In the genomic region with DNA sequence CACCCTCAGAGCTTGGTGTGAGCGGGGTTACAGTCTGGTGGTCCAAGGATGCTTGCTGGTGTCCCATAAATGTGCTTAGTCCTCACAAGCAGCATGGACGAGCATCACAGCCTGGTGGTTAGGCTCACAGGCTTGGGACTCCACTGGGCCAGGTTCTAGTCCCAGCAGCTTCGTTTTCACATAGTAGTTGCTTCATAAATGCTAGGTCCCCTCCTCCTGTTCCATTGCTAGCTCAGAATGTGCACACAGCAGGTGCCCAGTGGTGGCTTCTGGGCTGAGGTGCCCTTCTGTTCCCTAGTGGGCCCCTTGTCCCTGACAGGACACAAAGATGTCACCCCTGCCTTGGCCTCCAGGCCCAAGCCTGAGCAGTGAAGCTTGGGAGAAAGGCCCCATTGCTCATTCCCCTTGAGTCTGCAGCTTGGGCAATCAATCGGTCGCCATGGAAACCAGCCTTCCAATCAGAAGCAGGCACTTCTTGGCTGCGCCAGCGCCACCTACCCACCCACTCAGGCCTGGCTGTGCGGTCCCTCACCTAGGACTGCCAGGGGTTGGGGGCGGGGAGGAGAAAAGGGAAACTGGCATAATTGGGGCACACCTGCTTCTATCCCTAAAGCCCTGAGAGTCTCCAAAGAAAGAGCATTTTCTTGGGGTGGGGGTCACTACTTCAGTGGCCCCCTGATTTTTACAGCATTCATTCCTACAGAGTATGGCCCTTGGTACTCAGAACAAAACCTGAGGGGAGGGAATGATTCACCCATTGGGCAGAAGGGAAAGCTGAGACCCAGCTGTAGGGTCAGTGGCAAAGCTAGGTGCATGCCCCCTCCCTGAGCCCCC, we compare ENCODE assay signal across 8 cellular contexts. TPM values are rescaled to one million over a fixed set of nuclear protein-coding genes. Genes with fewer than 3 reads are reported as not detected.
A peak's percentile ranks its signal among the peaks of the same experiment; 100 is the strongest.
DNase-seq lines count a peak whose midpoint lies in the region; ATAC-seq and TF ChIP-seq lines count a peak whose summit lies in the region.

No MANE protein-coding gene starts in this region.

- H3K4me3 ChIP-seq in IMR-90 (ENCODE audit: insufficient read depth, low read depth, low read length) = no peak overlapping the region
- no peak overlapping the region for H3K4me3 ChIP-seq in dorsolateral prefrontal cortex

- peak overlapping the region; percentile 40 to 83; a peak in 2 of 4 replicates for H4K8ac ChIP-seq in IMR-90 (ENCODE audit: low read depth in 2 of 2, low read length in 2 of 2)

- no peak overlapping the region for H3K23ac ChIP-seq in IMR-90 (ENCODE audit: low read depth, low read length)

- H2AK5ac ChIP-seq in IMR-90 (ENCODE audit: low read depth, low read length) = peak overlapping the region; percentile 98

- peak overlapping the region; percentile 93 for H4K91ac ChIP-seq in IMR-90 (ENCODE audit: insufficient read depth, low read depth, low read length)

- H2AFZ ChIP-seq in IMR-90 (replicated peaks; ENCODE audit: low read length, poor library complexity) = peak overlapping the region; percentile 66

- BruUV-seq in IMR-90 (replicated peaks; lab: Mats Ljungman, UMichigan) = no TSS peak

- peaks cover 12% of the 10 kb centered on the region for H3K27me3 ChIP-seq in IMR-90 (ENCODE audit: control insufficient read depth, insufficient read depth, low read length)
- H3K27me3 ChIP-seq in dorsolateral prefrontal cortex = peaks cover 0 to 62% (median 29%) of the 10 kb centered on the region in 45 donors

- ATAC-seq in IMR-90 (ENCODE audit: low read depth) = peak; percentile 44

- peak overlapping the region; percentile 6 for H2BK5ac ChIP-seq in IMR-90 (ENCODE audit: low read depth, low read length, poor library complexity, severe bottlenecking)

- WGBS in IMR-90 (ENCODE audit: extremely low coverage in 2 of 2, insufficient read length in 1 of 2), 2 experiments = 74% methylated on average over 3 of the region's 9 CpGs; no CpG with 5 or more reads in 1 of the 2 experiments

- H3K27ac ChIP-seq in IMR-90 (ENCODE audit: insufficient read depth, low read length) (no peak overlapping the region; the same call in 1 of the 2 replicates), dorsolateral prefrontal cortex (peak overlapping the region in 11 of 59 donors; percentile 1 to 71 (median 29))

- CTCF ChIA-PET in IMR-90 (lab: Yijun Ruan, JAX) = interaction anchor here (0.8 kb wide), 1 partner anchor 99 kb away, joined by 3 read pairs; no protein-coding TSS in a partner anchor

- dilution Hi-C loops in IMR-90 (cut with HindIII; ENCODE audit: low sequenced_read_pairs, unreplicated experiment) = no loop called here

- H3K36me3 ChIP-seq in IMR-90 (ENCODE audit: control insufficient read depth, insufficient read depth, low read length) = no peaks in the 10 kb centered on the region

- DNase-seq in ELR (ENCODE audit: low read depth) = peak; percentile 91
- DNase-seq in IMR-90 = peak; percentile 90
- peak; percentile 66 for DNase-seq in SHP77 treated with DMSO at 0.1 percent for 48 hours (lab: John Stamatoyannopoulos, UW)
- peak in 9 of 10 donors; percentile 43 to 90 (median 84) for DNase-seq in dorsolateral prefrontal cortex
- peak; percentile 66 for DNase-seq in occipital lobe (lab: John Stamatoyannopoulos, UW)
- no peak for DNase-seq in T-helper 9 cell
- DNase-seq in effector CD4-positive, alpha-beta T cell = no peak
- no peak for DNase-seq in epidermal melanocyte (ENCODE audit: insufficient read length, low spot score)

- in situ Hi-C loops in IMR-90 (cut with MboI; ENCODE audit: low sequenced_read_pairs) = no loop called here

- TF ChIP-seq CTCF in IMR-90 (conservative IDR thresholded peaks at IDR 0.05; ENCODE audit: low read depth, low read length) (peak; percentile 33), dorsolateral prefrontal cortex (IDR thresholded peaks at IDR 0.05 in 54 of 56, conservative IDR thresholded peaks at IDR 0.05 in 2 of 56; ENCODE audit: low read depth in 1 of 56, partially characterized antibody in 56 of 56) (peak in 4 of 56 donors; percentile 4 to 18 (median 13))

- H3K9me3 ChIP-seq in IMR-90 (ENCODE audit: control insufficient read depth, insufficient read depth, low read length) = no peaks in the 10 kb centered on the region; the same call in 1 of the 2 replicates

- no peaks in the 10 kb centered on the region for H3K79me1 ChIP-seq in IMR-90 (ENCODE audit: low read depth in 1 of 2, low read length in 2 of 2)

- H3K4me1 ChIP-seq in IMR-90 (ENCODE audit: control insufficient read depth, insufficient read depth, low read length) = peaks cover 24% of the 10 kb centered on the region

- TF ChIP-seq POLR2A in IMR-90 (IDR thresholded peaks at IDR 0.05; ENCODE audit: low read depth, low read length) = no peak

- H3K9me1 ChIP-seq in IMR-90 (ENCODE audit: insufficient read depth, low read length) = peaks cover 19% of the 10 kb centered on the region

- H4K5ac ChIP-seq in IMR-90 (ENCODE audit: low read depth, low read length) = peak overlapping the region; percentile 21; the same call in 1 of the 2 replicates

- H2BK20ac ChIP-seq in IMR-90 (ENCODE audit: low read depth, low read length) = peak overlapping the region; percentile 76

- no peak overlapping the region for H3K9ac ChIP-seq in IMR-90 (ENCODE audit: low read depth, low read length)

- H2BK120ac ChIP-seq in IMR-90 (ENCODE audit: low read depth, low read length) = peak overlapping the region; percentile 96

- H3K56ac ChIP-seq in IMR-90 (ENCODE audit: extremely low read depth, insufficient read depth, low read length) = no peak overlapping the region

- peak overlapping the region; percentile 29; the same call in 1 of the 2 replicates for H3K14ac ChIP-seq in IMR-90 (replicated peaks; ENCODE audit: low read depth, low read length)

- intact Hi-C loops in IMR-90 (cut with micrococcal nuclease) (no loop called here), dorsolateral prefrontal cortex (cut with DNase I) (no loop called here)

- H3K4ac ChIP-seq in IMR-90 (ENCODE audit: low read depth, low read length) = peak overlapping the region; percentile 92

- no peaks in the 10 kb centered on the region for H4K20me1 ChIP-seq in IMR-90 (ENCODE audit: insufficient read depth, low read length)

- no peak for TF ChIP-seq RAD21 in IMR-90 (IDR thresholded peaks at IDR 0.05; ENCODE audit: low read length)

- no peak overlapping the region for H3K4me2 ChIP-seq in IMR-90 (ENCODE audit: low read depth, low read length)

- H2AK9ac ChIP-seq in IMR-90 (replicated peaks; ENCODE audit: low read depth, low read length, poor library complexity) = peak overlapping the region; percentile 31

- H2BK15ac ChIP-seq in IMR-90 (ENCODE audit: low read depth, low read length) = peak overlapping the region; percentile 90

- H3K18ac ChIP-seq in IMR-90 (ENCODE audit: low read depth, low read length) = no peak overlapping the region

- POLR2A ChIA-PET in IMR-90 (lab: Charles Lee; ENCODE audit: unreplicated experiment) = no interaction called here

TF ChIP-seq in IMR-90, 13 proteins besides CTCF, POLR2A, EP300 and RAD21:
- TF ChIP-seq RFX5 (IDR thresholded peaks at IDR 0.05; ENCODE audit: low read depth, low read length) = no peak
- no peak for TF ChIP-seq RCOR1 (IDR thresholded peaks at IDR 0.05; ENCODE audit: insufficient replicate concordance, low read length)
- TF ChIP-seq, protein P1, sequence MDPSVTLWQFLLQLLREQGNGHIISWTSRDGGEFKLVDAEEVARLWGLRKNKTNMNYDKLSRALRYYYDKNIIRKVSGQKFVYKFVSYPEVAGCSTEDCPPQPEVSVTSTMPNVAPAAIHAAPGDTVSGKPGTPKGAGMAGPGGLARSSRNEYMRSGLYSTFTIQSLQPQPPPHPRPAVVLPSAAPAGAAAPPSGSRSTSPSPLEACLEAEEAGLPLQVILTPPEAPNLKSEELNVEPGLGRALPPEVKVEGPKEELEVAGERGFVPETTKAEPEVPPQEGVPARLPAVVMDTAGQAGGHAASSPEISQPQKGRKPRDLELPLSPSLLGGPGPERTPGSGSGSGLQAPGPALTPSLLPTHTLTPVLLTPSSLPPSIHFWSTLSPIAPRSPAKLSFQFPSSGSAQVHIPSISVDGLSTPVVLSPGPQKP (IDR thresholded peaks at IDR 0.05; ENCODE audit: borderline replicate concordance, low read depth, low read length) = no peak
- TF ChIP-seq CHD1 (IDR thresholded peaks at IDR 0.05; ENCODE audit: low read depth, low read length) = no peak
- no peak for TF ChIP-seq CEBPB (IDR thresholded peaks at IDR 0.05; ENCODE audit: low read depth, low read length)
- TF ChIP-seq MAFK (IDR thresholded peaks at IDR 0.05; ENCODE audit: low read depth, low read length) = no peak
- no peak for TF ChIP-seq MAZ (IDR thresholded peaks at IDR 0.05; ENCODE audit: borderline replicate concordance, low read depth, low read length)
- TF ChIP-seq FOS (IDR thresholded peaks at IDR 0.05; ENCODE audit: low read depth, low read length) = no peak
- no peak for TF ChIP-seq BHLHE40 (IDR thresholded peaks at IDR 0.05; ENCODE audit: low read depth, low read length)
- TF ChIP-seq, protein P2, sequence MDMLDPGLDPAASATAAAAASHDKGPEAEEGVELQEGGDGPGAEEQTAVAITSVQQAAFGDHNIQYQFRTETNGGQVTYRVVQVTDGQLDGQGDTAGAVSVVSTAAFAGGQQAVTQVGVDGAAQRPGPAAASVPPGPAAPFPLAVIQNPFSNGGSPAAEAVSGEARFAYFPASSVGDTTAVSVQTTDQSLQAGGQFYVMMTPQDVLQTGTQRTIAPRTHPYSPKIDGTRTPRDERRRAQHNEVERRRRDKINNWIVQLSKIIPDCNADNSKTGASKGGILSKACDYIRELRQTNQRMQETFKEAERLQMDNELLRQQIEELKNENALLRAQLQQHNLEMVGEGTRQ (IDR thresholded peaks at IDR 0.05; ENCODE audit: low read depth, low read length) = no peak
- TF ChIP-seq NFE2L2 (IDR thresholded peaks at IDR 0.05; ENCODE audit: low read depth, low read length) = no peak

RNA-seq across cellular contexts. Expression of a gene that starts 48.1 kb away (rescaled TPM):
- total RNA-seq in IMR-90 (2012; rRNA removed) (0.28 and 0.36 TPM in 2 replicates), dorsolateral prefrontal cortex (10 to 100 TPM in 38 of 120 experiments, 1 to 10 TPM in 82; 1.1 to 29.9 (median 8.1) TPM), occipital lobe (2.3 TPM)
- polyA plus RNA-seq in IMR-90 (2012; rRNA removed) = 0.55 and 0.85 TPM in 2 replicates
- polyA plus RNA-seq in IMR-90 (2012; cell fraction: cytosol; rRNA removed) = 0.38 TPM in 2 replicates
- 0.68 and 0.84 TPM in 2 replicates for polyA plus RNA-seq in IMR-90 (2012; cell fraction: nucleus; rRNA removed; ENCODE audit: low replicate concordance)

Comparison
In these comparisons a context has a peak if more than half of its experiments do, and no peak if none do; other contexts are left out.
1. DNase-seq: peak in ELR (single experiment), IMR-90 (single experiment), SHP77 treated with DMSO at 0.1 percent for 48 hours (single experiment), dorsolateral prefrontal cortex (9 of 10) and occipital lobe (single experiment); none in T-helper 9 cell (single experiment), effector CD4-positive, alpha-beta T cell (single experiment) and epidermal melanocyte (single experiment).